Comparison of ENCODE assay signal across 33 cellular contexts in genomic region chr3:33334364-33334763, GRCh38. TPM values are rescaled to one million over a fixed set of nuclear protein-coding genes. Genes with fewer than 3 reads are reported as not detected.
"Had no signal": no experiment of that assay in that cellular context is flagged by ENCODE, and none has a peak within 500 bp of the region (broad histone marks: within the 10 kb centered on the region; RNA-seq: fewer than 3 reads in every experiment).

No MANE protein-coding gene starts in this region.

- H3K4me1 Mint-ChIP-seq: activated B cell treated with CpG ODN at 0.5 μM for 24 hours; activated CD4-positive, alpha-beta T cell treated with anti-CD3 and anti-CD28 coated beads, Interleukin-2, amount 10 ng/mL, durations not matched to agents 24 days and 14 days; activated T-helper 17 cell treated with anti-CD3 and anti-CD28 coated beads, Interleukin-2, amount 50 U/mL, for 72 hours had no signal

- H3K4me3 Mint-ChIP-seq: activated B cell treated with CpG ODN at 0.5 μM for 24 hours; activated CD4-positive, alpha-beta memory T cell treated with anti-CD3 and anti-CD28 coated beads for 36 hours; activated CD4-positive, alpha-beta T cell treated with anti-CD3 and anti-CD28 coated beads, Interleukin-2, amount 10 ng/mL, durations not matched to agents 24 days and 14 days; activated CD8-positive, alpha-beta T cell treated with anti-CD3 and anti-CD28 coated beads for 36 hours; activated naive CD4-positive, alpha-beta T cell treated with anti-CD3 and anti-CD28 coated beads for 36 hours; activated naive CD8-positive, alpha-beta T cell treated with anti-CD3 and anti-CD28 coated beads for 36 hours; activated T-cell treated with anti-CD3 and anti-CD28 coated beads, Interleukin-2, amount 50 U/mL, for 4 hours; activated T-cell treated with anti-CD3 and anti-CD28 coated beads, Interleukin-2, amount 50 U/mL, for 72 hours; activated T-helper 1 cell treated with anti-CD3 and anti-CD28 coated beads, Interleukin-12 subunit alpha, Interleukin-12 subunit beta, Interleukin-2, Interleukin-4 antibody, amounts not matched to agents 30 ng/mL and 10 ng/mL and 1 ng/mL, durations not matched to agents 14 hours and 24 hours and 36 hours; activated T-helper 17 cell treated with anti-CD3 and anti-CD28 coated beads, Interleukin-2, amount 50 U/mL, for 72 hours; T-helper 2 cell treated with Interferon-gamma antibody and Interleukin-4, amounts not matched to agents 5 μg/mL and 100 μg/mL, for 36 hours had no signal

- H3K27ac Mint-ChIP-seq: activated B cell treated with CpG ODN at 0.5 μM for 24 hours; activated CD4-positive, alpha-beta memory T cell treated with anti-CD3 and anti-CD28 coated beads for 36 hours; activated CD4-positive, alpha-beta T cell treated with anti-CD3 and anti-CD28 coated beads, Interleukin-2, amount 10 ng/mL, durations not matched to agents 24 days and 14 days; activated CD8-positive, alpha-beta T cell treated with anti-CD3 and anti-CD28 coated beads for 36 hours; activated naive CD4-positive, alpha-beta T cell treated with anti-CD3 and anti-CD28 coated beads for 36 hours; activated naive CD4-positive, alpha-beta T cell treated with anti-CD3 and anti-CD28 coated beads, Interleukin-2, amount 50 U/mL, for 72 hours; activated naive CD8-positive, alpha-beta T cell treated with anti-CD3 and anti-CD28 coated beads for 36 hours; activated T-cell treated with anti-CD3 and anti-CD28 coated beads, Interleukin-2, amount 50 U/mL, for 72 hours; activated T-helper 1 cell treated with anti-CD3 and anti-CD28 coated beads, Interleukin-12 subunit alpha, Interleukin-12 subunit beta, Interleukin-2, Interleukin-4 antibody, amounts not matched to agents 30 ng/mL and 10 ng/mL and 1 ng/mL, durations not matched to agents 14 hours and 24 hours and 36 hours; activated T-helper 17 cell treated with anti-CD3 and anti-CD28 coated beads, Interleukin-2, amount 50 U/mL, for 72 hours; T-helper 2 cell treated with Interferon-gamma antibody and Interleukin-4, amounts not matched to agents 5 μg/mL and 100 μg/mL, for 36 hours had no signal

- DNase-seq: activated B cell treated with CpG ODN at 0.5 μM for 24 hours; activated CD4-positive, alpha-beta memory T cell treated with anti-CD3 and anti-CD28 coated beads for 36 hours; activated CD4-positive, alpha-beta T cell treated with anti-CD3 and anti-CD28 coated beads for 4 hours; activated CD4-positive, alpha-beta T cell treated with anti-CD3 and anti-CD28 coated beads, Interleukin-2, amount 10 ng/mL, durations not matched to agents 24 days and 14 days; activated CD4-positive, alpha-beta T cell treated with anti-CD3 and anti-CD28 coated beads, Interleukin-2, amount 50 U/mL, for 1 hour; activated CD4-positive, alpha-beta T cell treated with anti-CD3 and anti-CD28 coated beads, Interleukin-2, amount 50 U/mL, for 4 hours; activated CD4-positive, CD25-positive, alpha-beta regulatory T cell treated with anti-CD3 and anti-CD28 coated beads, Interleukin-2, amount 50 U/mL, for 72 hours; activated CD8-positive, alpha-beta memory T cell treated with anti-CD3 and anti-CD28 coated beads, Interleukin-2, amount 50 U/mL, for 4 hours; activated CD8-positive, alpha-beta T cell treated with anti-CD3 and anti-CD28 coated beads for 36 hours; activated effector memory CD4-positive, alpha-beta T cell treated with anti-CD3 and anti-CD28 coated beads, Interleukin-2, amount 50 U/mL, for 16 hours; activated gamma-delta T cell treated with Interleukin-2 at 50 U/mL for 16 hours; activated naive CD4-positive, alpha-beta T cell; activated naive CD4-positive, alpha-beta T cell treated with anti-CD3 and anti-CD28 coated beads for 36 hours; activated naive CD4-positive, alpha-beta T cell treated with anti-CD3 and anti-CD28 coated beads, Interleukin-2, amount 50 U/mL, for 16 hours; activated naive CD8-positive, alpha-beta T cell treated with anti-CD3 and anti-CD28 coated beads for 36 hours; activated T-cell treated with anti-CD3 and anti-CD28 coated beads for 4 hours; activated T-cell treated with anti-CD3 and anti-CD28 coated beads, Interleukin-2, amount 50 U/mL, for 1 hour; activated T-cell treated with anti-CD3 and anti-CD28 coated beads, Interleukin-2, amount 50 U/mL, for 4 hours; activated T-cell treated with anti-CD3 and anti-CD28 coated beads, Interleukin-2, amount 50 U/mL, for 72 hours; adrenal gland; amniotic stem cell; aorta; body of pancreas; brain microvascular endothelial cell; central memory CD4-positive, alpha-beta T cell; colonic mucosa; T-helper 2 cell; T-helper 9 cell had no signal

RNA-seq across cellular contexts. Expression of gene FBXL2, which starts 57.1 kb away (rescaled TPM):
- total RNA-seq: activated B cell treated with CpG ODN at 0.5 μM for 24 hours; activated CD4-positive, alpha-beta memory T cell treated with anti-CD3 and anti-CD28 coated beads for 36 hours; activated CD4-positive, alpha-beta T cell treated with anti-CD3 and anti-CD28 coated beads, Interleukin-2, amount 10 ng/mL, durations not matched to agents 24 days and 14 days; activated CD8-positive, alpha-beta memory T cell treated with anti-CD3 and anti-CD28 coated beads for 36 hours; activated CD8-positive, alpha-beta T cell treated with anti-CD3 and anti-CD28 coated beads for 36 hours; activated naive CD4-positive, alpha-beta T cell treated with anti-CD3 and anti-CD28 coated beads for 36 hours; activated naive CD4-positive, alpha-beta T cell treated with anti-CD3 and anti-CD28 coated beads, Interleukin-2, amount 50 U/mL, for 72 hours; activated naive CD8-positive, alpha-beta T cell treated with anti-CD3 and anti-CD28 coated beads for 36 hours; activated T-cell treated with anti-CD3 and anti-CD28 coated beads, Interleukin-2, amount 50 U/mL, for 4 hours; activated T-helper 1 cell treated with anti-CD3 and anti-CD28 coated beads, Interleukin-12 subunit alpha, Interleukin-12 subunit beta, Interleukin-2, Interleukin-4 antibody, amounts not matched to agents 30 ng/mL and 10 ng/mL and 1 ng/mL, durations not matched to agents 14 hours and 24 hours and 36 hours had no signal
